ENCODE assay signal across 10 cellular contexts in genomic region chr20:6007529-6008103, GRCh38. TPM values are rescaled to one million over a fixed set of nuclear protein-coding genes. Genes with fewer than 3 reads are reported as not detected.
DNase-seq lines count a peak whose midpoint lies in the region; ATAC-seq and TF ChIP-seq lines count a peak whose summit lies in the region.
"Had no signal": no experiment of that assay in that cellular context is flagged by ENCODE, and none has a peak within 500 bp of the region (broad histone marks: within the 10 kb centered on the region; RNA-seq: fewer than 3 reads in every experiment).

No MANE protein-coding gene starts in this region.

- H3K4me2 ChIP-seq in DND-41 (ENCODE audit: insufficient read depth, low read length) (peak overlapping the region; percentile 69), OCI-LY7 (ENCODE audit: low read length) (peak overlapping the region; percentile 94), parathyroid adenoma (ENCODE audit: low read length) (peak overlapping the region; percentile 87)

- DNase-seq in DND-41: no peak
- no peak for DNase-seq in OCI-LY7 (ENCODE audit: low spot score)
- no peak for DNase-seq in epithelial cell of esophagus (ENCODE audit: low read depth)
- DNase-seq in nucleus accumbens (lab: John Stamatoyannopoulos, UW): no peak
- no peak for DNase-seq in NCI-H1092 treated with DMSO at 0.1 percent for 48 hours (lab: John Stamatoyannopoulos, UW)

- no peaks in the 10 kb centered on the region for H3K9me2 ChIP-seq in OCI-LY7 (ENCODE audit: insufficient read depth, low read length)

- intact Hi-C loops in OCI-LY7 (cut with micrococcal nuclease; ENCODE audit: unreplicated experiment): no loop called here

- no peak for ATAC-seq in DND-41 (ENCODE audit: insufficient read depth, low read depth)
- ATAC-seq in HG03097 (IDR thresholded peaks at IDR 0.05; ENCODE audit: low FRiP score, unreplicated experiment): no peak
- ATAC-seq in GM19324 (IDR thresholded peaks at IDR 0.05; ENCODE audit: low FRiP score, unreplicated experiment): no peak

- H3K9ac ChIP-seq in DND-41 (ENCODE audit: low read depth, low read length) (peak overlapping the region; percentile 94), parathyroid adenoma (no peak overlapping the region)

- BruUV-seq in OCI-LY7 (replicated peaks; lab: Mats Ljungman, UMichigan): no TSS peak

- no peaks in the 10 kb centered on the region for H3K27me3 ChIP-seq in DND-41 (ENCODE audit: insufficient read depth, low read length, poor library complexity)
- H3K27me3 ChIP-seq in parathyroid adenoma (ENCODE audit: control insufficient read depth, insufficient read depth, low read length): no peaks in the 10 kb centered on the region

- CTCF ChIA-PET in OCI-LY7 (lab: Charles Lee; ENCODE audit: unreplicated experiment): interaction anchor here (0.5 to 0.7 kb wide), 2 partner anchors 541 to 704 kb away, joined by 3 read pairs; no protein-coding TSS in a partner anchor

- peak overlapping the region; percentile 64 to 82; a peak in 3 of 4 replicates for H3K4me3 ChIP-seq in DND-41 (ENCODE audit: low read depth in 1 of 2, low read length in 2 of 2)
- H3K4me3 ChIP-seq in OCI-LY7 (ENCODE audit: low read depth, low read length, poor library complexity, severe bottlenecking): peak overlapping the region; percentile 99
- peak overlapping the region; percentile 74 for H3K4me3 ChIP-seq in epithelial cell of esophagus (ENCODE audit: low read length)
- peak overlapping the region; percentile 70 for H3K4me3 ChIP-seq in parathyroid adenoma (ENCODE audit: low read depth, low read length)

- H2AFZ ChIP-seq in DND-41 (ENCODE audit: low read depth, low read length): no peak overlapping the region
- no peak overlapping the region for H2AFZ ChIP-seq in OCI-LY7 (ENCODE audit: low read length)
- no peak overlapping the region for H2AFZ ChIP-seq in parathyroid adenoma

- H3K79me2 ChIP-seq in DND-41 (ENCODE audit: insufficient read depth, low read length) (peaks cover 72% of the 10 kb centered on the region), OCI-LY7 (ENCODE audit: insufficient read depth, low read depth, low read length) (peaks cover 54% of the 10 kb centered on the region), parathyroid adenoma (peaks cover 3% of the 10 kb centered on the region)

- no peaks in the 10 kb centered on the region for H3K9me3 ChIP-seq in DND-41 (ENCODE audit: insufficient read depth, low read length, severe bottlenecking)
- H3K9me3 ChIP-seq in OCI-LY7 (ENCODE audit: low read length): no peaks in the 10 kb centered on the region
- no peaks in the 10 kb centered on the region for H3K9me3 ChIP-seq in parathyroid adenoma (ENCODE audit: control insufficient read depth, low read length)

- peaks cover 29% of the 10 kb centered on the region; the same call in 1 of the 2 replicates for H4K20me1 ChIP-seq in DND-41 (ENCODE audit: insufficient read depth, low read length)
- peaks cover 13% of the 10 kb centered on the region; the same call in 1 of the 2 replicates for H4K20me1 ChIP-seq in OCI-LY7 (ENCODE audit: insufficient read depth, low read length)

- H3K36me3 ChIP-seq in DND-41 (ENCODE audit: insufficient read depth, low read length) (peaks cover 38% of the 10 kb centered on the region), OCI-LY7 (ENCODE audit: insufficient read depth, low read length) (peaks cover 40% of the 10 kb centered on the region), parathyroid adenoma (ENCODE audit: control insufficient read depth, insufficient read depth, low read length) (no peaks in the 10 kb centered on the region)

- POLR2A ChIA-PET in OCI-LY7 (lab: Charles Lee): interaction anchor here (0.6 to 1.1 kb wide), 4 partner anchors 8 to 457 kb away, joined by 3 to 5 read pairs (median 4); no protein-coding TSS in a partner anchor

- no peak for TF ChIP-seq CTCF in DND-41 (IDR thresholded peaks at IDR 0.05; ENCODE audit: borderline replicate concordance, extremely low read depth, low read length, poor library complexity, severe bottlenecking)
- TF ChIP-seq CTCF in OCI-LY7 (conservative IDR thresholded peaks at IDR 0.05; ENCODE audit: low read length): no peak
- no peak for TF ChIP-seq CTCF in epithelial cell of esophagus (IDR thresholded peaks at IDR 0.05; ENCODE audit: insufficient read depth, low read depth, low read length, missing control alignments)
- TF ChIP-seq CTCF in parathyroid adenoma (IDR thresholded peaks at IDR 0.05): no peak

- peak overlapping the region; percentile 85 for H3K27ac ChIP-seq in DND-41 (ENCODE audit: low read length)
- no peak overlapping the region for H3K27ac ChIP-seq in OCI-LY7 (ENCODE audit: low read depth, low read length, poor library complexity, severe bottlenecking)
- H3K27ac ChIP-seq in parathyroid adenoma: no peak overlapping the region

- peaks cover 36% of the 10 kb centered on the region for H3K4me1 ChIP-seq in DND-41 (ENCODE audit: insufficient read depth, low read length)
- H3K4me1 ChIP-seq in OCI-LY7 (ENCODE audit: insufficient read depth, low read length, poor library complexity, severe bottlenecking): peaks cover 31% of the 10 kb centered on the region
- H3K4me1 ChIP-seq in parathyroid adenoma: no peaks in the 10 kb centered on the region

RNA-seq across cellular contexts. Expression of gene CRLS1, which starts 1.7 kb away (rescaled TPM):
- 25.9 and 45.6 TPM in 2 replicates for total RNA-seq in OCI-LY7 (2014; rRNA removed; shearing (Covaris generic))
- total RNA-seq in OCI-LY7 (2022): 36.1 and 44.9 TPM in 2 replicates

RNA-seq across cellular contexts. Expression of gene LRRN4, which starts 46.2 kb away (rescaled TPM):
- total RNA-seq in OCI-LY7 (2014; rRNA removed; shearing (Covaris generic)): not detected in 2 replicates
- not detected in 2 replicates for total RNA-seq in OCI-LY7 (2022)
- total RNA-seq: myocyte; T-helper 1 cell treated with Interleukin-12 subunit alpha and Interleukin-12 subunit beta and Interleukin-4 antibody, amounts not matched to agents 30 ng/mL and 1 ng/mL, for 36 hours had no signal

RNA-seq across cellular contexts. Expression of gene MCM8, which starts 57.2 kb away (rescaled TPM):
- 43.7 and 46.3 TPM in 2 replicates for total RNA-seq in OCI-LY7 (2014; rRNA removed; shearing (Covaris generic))
- 58.2 and 59.4 TPM in 2 replicates for total RNA-seq in OCI-LY7 (2022)

RNA-seq across cellular contexts. Expression of gene TRMT6, which starts 57.3 kb away (rescaled TPM):
- 22.5 and 26.4 TPM in 2 replicates for total RNA-seq in OCI-LY7 (2014; rRNA removed; shearing (Covaris generic))
- 25.6 and 29.5 TPM in 2 replicates for total RNA-seq in OCI-LY7 (2022)
